8 cellular contexts compared by ENCODE assay signal in genomic region chrX:109890910-109891502, GRCh38.
A peak's percentile ranks its signal among the peaks of the same experiment; 100 is the strongest.
DNase-seq lines count a peak whose midpoint lies in the region; ATAC-seq and TF ChIP-seq lines count a peak whose summit lies in the region.

No MANE protein-coding gene starts in this region.

- DNase-seq in D341Med (ENCODE audit: low spot score) (peak; percentile 73), LoVo (ENCODE audit: low spot score) (peak; percentile 24), T-cell (peak in 29 of 34 experiments; percentile 4 to 52 (median 25)), ascending aorta (ENCODE audit: low spot score in 2 of 2) (peak in 1 of 2 donors; percentile 70), hippocampal formation (lab: John Stamatoyannopoulos, UW) (peak; percentile 3 to 6), spleen (peak; percentile 79), mesenteric fat pad (ENCODE audit: low spot score) (no peak)

- H3K27ac Mint-ChIP-seq in T-cell = no peak overlapping the region

- no peak overlapping the region for H3K4me3 Mint-ChIP-seq in T-cell

- no peak overlapping the region for H3K27ac ChIP-seq in ascending aorta
- H3K27ac ChIP-seq in spleen = peak overlapping the region in 3 of 8 donors; percentile 77 to 84 (median 81)

- no peak for TF ChIP-seq POLR2A in spleen (IDR thresholded peaks at IDR 0.05)

- peak; percentile 57 for ATAC-seq in GM21447 (IDR thresholded peaks at IDR 0.05; ENCODE audit: unreplicated experiment)
- ATAC-seq in T-cell (replicated peaks in 1 of 4) = peak; percentile 42 to 60 (median 45)

- H3K27me3 Mint-ChIP-seq in T-cell = peaks cover 0 to 12% of the 10 kb centered on the region in 2 donors

- intact Hi-C loops in ascending aorta (cut with DNase I) (loop anchor here (2.0 kb wide), 1 partner anchor 404 kb away; no protein-coding TSS in a partner anchor), spleen (cut with DNase I; ENCODE audit: low total_unique reads) (no loop called here)

- H3K9me3 ChIP-seq in ascending aorta (no peaks in the 10 kb centered on the region), spleen (no peaks in the 10 kb centered on the region)

- H3K4me1 Mint-ChIP-seq in T-cell = peaks cover 0 to 8% (median 2%) of the 10 kb centered on the region in 3 donors

- no peaks in the 10 kb centered on the region for H3K4me1 ChIP-seq in ascending aorta
- peaks cover 0 to 39% (median 11%) of the 10 kb centered on the region in 6 donors for H3K4me1 ChIP-seq in spleen

- peak; percentile 47 to 85 (median 84) for TF ChIP-seq CTCF in ascending aorta (IDR thresholded peaks at IDR 0.05)
- peak; percentile 33 to 90 (median 78) for TF ChIP-seq CTCF in spleen (IDR thresholded peaks at IDR 0.05 in 8 of 11, conservative IDR thresholded peaks at IDR 0.05 in 3 of 11)

- H3K36me3 ChIP-seq in ascending aorta (no peaks in the 10 kb centered on the region), spleen (no peaks in the 10 kb centered on the region)

- H3K36me3 Mint-ChIP-seq in T-cell = no peaks in the 10 kb centered on the region

- no peaks in the 10 kb centered on the region for H3K9me3 Mint-ChIP-seq in T-cell

- no peaks in the 10 kb centered on the region for H3K27me3 ChIP-seq in ascending aorta
- no peaks in the 10 kb centered on the region for H3K27me3 ChIP-seq in spleen (replicated peaks in 1 of 7)

- WGBS in spleen, 5 donors = 23 to 49% (median 29%) methylated on average over 4 to 7 of the region's 7 CpGs

- CTCF ChIA-PET in T-cell (lab: Charles Lee) = interaction anchor here (0.6 to 1.8 kb wide), 20 partner anchors 14 to 407 kb away, joined by 3 to 24 read pairs (median 4); no protein-coding TSS in a partner anchor

- POLR2A ChIA-PET in T-cell (lab: Charles Lee) = no interaction called here

- H3K4me3 ChIP-seq in ascending aorta = no peak overlapping the region
- no peak overlapping the region for H3K4me3 ChIP-seq in spleen
